24 cellular contexts compared by ENCODE assay signal in genomic region chr9:129009584-129010141, GRCh38.
"Had no signal": no experiment of that assay in that cellular context is flagged by ENCODE, and none has a peak within 500 bp of the region (broad histone marks: within the 10 kb centered on the region; RNA-seq: fewer than 3 reads in every experiment).

No MANE protein-coding gene starts in this region.

- H3K27ac Mint-ChIP-seq: activated CD8-positive, alpha-beta T cell treated with anti-CD3 and anti-CD28 coated beads, Interleukin-2, amount 10 ng/mL, durations not matched to agents 7 days and 5 days; activated naive CD4-positive, alpha-beta T cell treated with anti-CD3 and anti-CD28 coated beads, Interleukin-2, amount 50 U/mL, for 24 hours; brain; dendritic cell treated with granulocyte-macrophage colony-stimulating factor and Interleukin-4, amounts not matched to agents 40 ng/mL and 50 ng/mL, for 4 days; natural killer cell treated with Interleukin-12 subunit alpha and Interleukin-12 subunit beta and Interleukin-15 and Interleukin-18, amount 100 ng/mL, for 72 hours; stimulated activated naive CD8-positive, alpha-beta T cell treated with anti-CD3 and anti-CD28 coated beads, Interleukin-15, Interleukin-2, amounts not matched to agents 100 ng/mL and 50 ng/mL, for 24 hours had no signal

- H3K4me1 ChIP-seq: pancreas, thyroid gland had no signal

- H3K27ac ChIP-seq: neutrophil, pancreas, thyroid gland had no signal

- DNase-seq: activated CD4-positive, alpha-beta T cell treated with anti-CD3 and anti-CD28 coated beads for 1 hour; activated CD4-positive, alpha-beta T cell treated with anti-CD3 and anti-CD28 coated beads, Interleukin-2, amount 50 U/mL, for 1 hour; activated CD8-positive, alpha-beta T cell treated with anti-CD3 and anti-CD28 coated beads, Interleukin-2, amount 10 ng/mL, durations not matched to agents 7 days and 5 days; activated gamma-delta T cell treated with Interleukin-2 at 50 U/mL for 16 hours; activated T-cell treated with anti-CD3 and anti-CD28 coated beads, Interleukin-2, amount 50 U/mL, for 1 hour; anterior cingulate cortex; caudate nucleus; effector CD8-positive, alpha-beta T cell; foreskin melanocyte; hippocampal formation; left ventricle myocardium superior; stimulated activated CD4-positive, alpha-beta T cell treated with anti-CD3 and anti-CD28 coated beads, Interleukin-4, amount 100 ng/mL, for 24 hours; substantia nigra; thyroid gland had no signal

- H3K9me3 ChIP-seq: neutrophil, pancreas, thyroid gland had no signal

- H3K4me3 ChIP-seq: pancreas, thyroid gland had no signal

- H3K9me3 Mint-ChIP-seq: activated naive CD4-positive, alpha-beta T cell treated with anti-CD3 and anti-CD28 coated beads, Interleukin-2, amount 50 U/mL, for 24 hours; brain; dendritic cell treated with granulocyte-macrophage colony-stimulating factor and Interleukin-4, amounts not matched to agents 40 ng/mL and 50 ng/mL, for 4 days; natural killer cell treated with Interleukin-12 subunit alpha and Interleukin-12 subunit beta and Interleukin-15 and Interleukin-18, amount 100 ng/mL, for 72 hours; stimulated activated naive CD8-positive, alpha-beta T cell treated with anti-CD3 and anti-CD28 coated beads, Interleukin-15, Interleukin-2, amounts not matched to agents 100 ng/mL and 50 ng/mL, for 24 hours had no signal

- FAIRE-seq: pancreas, TTC549, urothelium cell line had no signal

- ATAC-seq: activated CD8-positive, alpha-beta T cell treated with anti-CD3 and anti-CD28 coated beads, Interleukin-2, amount 10 ng/mL, durations not matched to agents 7 days and 5 days; left ventricle myocardium superior; natural killer cell treated with Interleukin-12 subunit alpha and Interleukin-12 subunit beta and Interleukin-15 and Interleukin-18, amount 100 ng/mL, for 72 hours; pancreas; right cardiac atrium had no signal

- H3K27me3 ChIP-seq: neutrophil, pancreas, thyroid gland had no signal

- H3K4me1 Mint-ChIP-seq: activated naive CD4-positive, alpha-beta T cell treated with anti-CD3 and anti-CD28 coated beads, Interleukin-2, amount 50 U/mL, for 24 hours had no signal

- H3K4me3 Mint-ChIP-seq: activated CD8-positive, alpha-beta T cell treated with anti-CD3 and anti-CD28 coated beads, Interleukin-2, amount 10 ng/mL, durations not matched to agents 7 days and 5 days; activated naive CD4-positive, alpha-beta T cell treated with anti-CD3 and anti-CD28 coated beads, Interleukin-2, amount 50 U/mL, for 24 hours; brain; dendritic cell treated with granulocyte-macrophage colony-stimulating factor and Interleukin-4, amounts not matched to agents 40 ng/mL and 50 ng/mL, for 4 days; natural killer cell treated with Interleukin-12 subunit alpha and Interleukin-12 subunit beta and Interleukin-15 and Interleukin-18, amount 100 ng/mL, for 72 hours; stimulated activated naive CD8-positive, alpha-beta T cell treated with anti-CD3 and anti-CD28 coated beads, Interleukin-15, Interleukin-2, amounts not matched to agents 100 ng/mL and 50 ng/mL, for 24 hours had no signal
